ENCODE assay signal across 1 cellular context in the genomic region with DNA sequence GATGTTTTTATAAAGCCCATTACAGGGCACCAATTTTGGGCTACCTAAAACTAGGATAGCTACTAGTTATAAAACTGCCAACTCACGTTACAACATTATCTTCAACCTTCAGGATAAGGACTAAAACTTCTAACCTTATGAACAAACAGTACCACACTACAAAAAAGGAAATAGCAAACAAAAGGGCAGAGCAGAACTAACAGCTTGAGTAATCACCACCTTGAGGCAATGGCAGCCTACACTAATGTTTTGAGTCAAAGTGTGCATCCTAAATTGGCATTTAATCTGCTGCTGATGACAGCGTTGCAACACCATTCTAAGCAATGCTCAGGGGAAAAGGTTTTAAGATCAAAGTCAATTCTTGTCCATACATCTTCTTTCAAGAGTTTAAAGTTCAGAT.
TF ChIP-seq lines count a peak whose summit lies in the region.

No MANE protein-coding gene starts in this region.

TF ChIP-seq in HEK293, 187 proteins besides CTCF, POLR2A, EP300 and RAD21 (continued from another document):
- TF ChIP-seq ZNF394 (tag by site-specific recombination; IDR thresholded peaks at IDR 0.05; ENCODE audit: borderline replicate concordance), result no peak
- no peak for TF ChIP-seq ZNF24 (tag by site-specific recombination; IDR thresholded peaks at IDR 0.05)
- peak; percentile 75 for TF ChIP-seq OSR2 (tag by site-specific recombination; IDR thresholded peaks at IDR 0.05)
- no peak for TF ChIP-seq ZNF785 (tag by site-specific recombination; IDR thresholded peaks at IDR 0.05)
- TF ChIP-seq, protein P1, sequence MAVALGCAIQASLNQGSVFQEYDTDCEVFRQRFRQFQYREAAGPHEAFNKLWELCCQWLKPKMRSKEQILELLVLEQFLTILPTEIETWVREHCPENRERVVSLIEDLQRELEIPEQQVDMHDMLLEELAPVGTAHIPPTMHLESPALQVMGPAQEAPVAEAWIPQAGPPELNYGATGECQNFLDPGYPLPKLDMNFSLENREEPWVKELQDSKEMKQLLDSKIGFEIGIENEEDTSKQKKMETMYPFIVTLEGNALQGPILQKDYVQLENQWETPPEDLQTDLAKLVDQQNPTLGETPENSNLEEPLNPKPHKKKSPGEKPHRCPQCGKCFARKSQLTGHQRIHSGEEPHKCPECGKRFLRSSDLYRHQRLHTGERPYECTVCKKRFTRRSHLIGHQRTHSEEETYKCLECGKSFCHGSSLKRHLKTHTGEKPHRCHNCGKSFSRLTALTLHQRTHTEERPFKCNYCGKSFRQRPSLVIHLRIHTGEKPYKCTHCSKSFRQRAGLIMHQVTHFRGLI (tag by site-specific recombination; IDR thresholded peaks at IDR 0.05), result no peak
- no peak for TF ChIP-seq YY1 (tag by site-specific recombination; IDR thresholded peaks at IDR 0.05)
- TF ChIP-seq, protein P2, sequence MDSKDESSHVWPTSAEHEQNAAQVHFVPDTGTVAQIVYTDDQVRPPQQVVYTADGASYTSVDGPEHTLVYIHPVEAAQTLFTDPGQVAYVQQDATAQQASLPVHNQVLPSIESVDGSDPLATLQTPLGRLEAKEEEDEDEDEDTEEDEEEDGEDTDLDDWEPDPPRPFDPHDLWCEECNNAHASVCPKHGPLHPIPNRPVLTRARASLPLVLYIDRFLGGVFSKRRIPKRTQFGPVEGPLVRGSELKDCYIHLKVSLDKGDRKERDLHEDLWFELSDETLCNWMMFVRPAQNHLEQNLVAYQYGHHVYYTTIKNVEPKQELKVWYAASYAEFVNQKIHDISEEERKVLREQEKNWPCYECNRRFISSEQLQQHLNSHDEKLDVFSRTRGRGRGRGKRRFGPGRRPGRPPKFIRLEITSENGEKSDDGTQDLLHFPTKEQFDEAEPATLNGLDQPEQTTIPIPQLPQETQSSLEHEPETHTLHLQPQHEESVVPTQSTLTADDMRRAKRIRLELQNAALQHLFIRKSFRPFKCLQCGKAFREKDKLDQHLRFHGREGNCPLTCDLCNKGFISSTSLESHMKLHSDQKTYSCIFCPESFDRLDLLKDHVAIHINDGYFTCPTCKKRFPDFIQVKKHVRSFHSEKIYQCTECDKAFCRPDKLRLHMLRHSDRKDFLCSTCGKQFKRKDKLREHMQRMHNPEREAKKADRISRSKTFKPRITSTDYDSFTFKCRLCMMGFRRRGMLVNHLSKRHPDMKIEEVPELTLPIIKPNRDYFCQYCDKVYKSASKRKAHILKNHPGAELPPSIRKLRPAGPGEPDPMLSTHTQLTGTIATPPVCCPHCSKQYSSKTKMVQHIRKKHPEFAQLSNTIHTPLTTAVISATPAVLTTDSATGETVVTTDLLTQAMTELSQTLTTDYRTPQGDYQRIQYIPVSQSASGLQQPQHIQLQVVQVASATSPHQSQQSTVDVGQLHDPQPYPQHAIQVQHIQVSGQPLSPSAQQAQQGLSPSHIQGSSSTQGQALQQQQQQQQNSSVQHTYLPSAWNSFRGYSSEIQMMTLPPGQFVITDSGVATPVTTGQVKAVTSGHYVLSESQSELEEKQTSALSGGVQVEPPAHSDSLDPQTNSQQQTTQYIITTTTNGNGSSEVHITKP (tag by site-specific recombination; IDR thresholded peaks at IDR 0.05), result no peak
- TF ChIP-seq, protein P3, sequence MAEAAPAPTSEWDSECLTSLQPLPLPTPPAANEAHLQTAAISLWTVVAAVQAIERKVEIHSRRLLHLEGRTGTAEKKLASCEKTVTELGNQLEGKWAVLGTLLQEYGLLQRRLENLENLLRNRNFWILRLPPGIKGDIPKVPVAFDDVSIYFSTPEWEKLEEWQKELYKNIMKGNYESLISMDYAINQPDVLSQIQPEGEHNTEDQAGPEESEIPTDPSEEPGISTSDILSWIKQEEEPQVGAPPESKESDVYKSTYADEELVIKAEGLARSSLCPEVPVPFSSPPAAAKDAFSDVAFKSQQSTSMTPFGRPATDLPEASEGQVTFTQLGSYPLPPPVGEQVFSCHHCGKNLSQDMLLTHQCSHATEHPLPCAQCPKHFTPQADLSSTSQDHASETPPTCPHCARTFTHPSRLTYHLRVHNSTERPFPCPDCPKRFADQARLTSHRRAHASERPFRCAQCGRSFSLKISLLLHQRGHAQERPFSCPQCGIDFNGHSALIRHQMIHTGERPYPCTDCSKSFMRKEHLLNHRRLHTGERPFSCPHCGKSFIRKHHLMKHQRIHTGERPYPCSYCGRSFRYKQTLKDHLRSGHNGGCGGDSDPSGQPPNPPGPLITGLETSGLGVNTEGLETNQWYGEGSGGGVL (tag by site-specific recombination; IDR thresholded peaks at IDR 0.05), result no peak
- TF ChIP-seq ZNF335 (tag by site-specific recombination; conservative IDR thresholded peaks at IDR 0.05), result no peak
- TF ChIP-seq ZNF248 (tag by site-specific recombination; IDR thresholded peaks at IDR 0.05), result no peak
- TF ChIP-seq, protein P4, sequence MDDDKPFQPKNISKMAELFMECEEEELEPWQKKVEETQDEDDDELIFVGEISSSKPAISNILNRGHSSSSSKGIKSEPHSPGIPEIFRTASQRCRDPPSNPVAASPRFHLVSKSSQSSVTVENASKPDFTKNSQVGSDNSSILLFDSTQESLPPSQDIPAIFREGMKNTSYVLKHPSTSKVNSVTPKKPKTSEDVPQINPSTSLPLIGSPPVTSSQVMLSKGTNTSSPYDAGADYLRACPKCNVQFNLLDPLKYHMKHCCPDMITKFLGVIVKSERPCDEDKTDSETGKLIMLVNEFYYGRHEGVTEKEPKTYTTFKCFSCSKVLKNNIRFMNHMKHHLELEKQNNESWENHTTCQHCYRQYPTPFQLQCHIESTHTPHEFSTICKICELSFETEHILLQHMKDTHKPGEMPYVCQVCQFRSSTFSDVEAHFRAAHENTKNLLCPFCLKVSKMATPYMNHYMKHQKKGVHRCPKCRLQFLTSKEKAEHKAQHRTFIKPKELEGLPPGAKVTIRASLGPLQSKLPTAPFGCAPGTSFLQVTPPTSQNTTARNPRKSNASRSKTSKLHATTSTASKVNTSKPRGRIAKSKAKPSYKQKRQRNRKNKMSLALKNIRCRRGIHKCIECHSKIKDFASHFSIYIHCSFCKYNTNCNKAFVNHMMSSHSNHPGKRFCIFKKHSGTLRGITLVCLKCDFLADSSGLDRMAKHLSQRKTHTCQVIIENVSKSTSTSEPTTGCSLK (tag by site-specific recombination; IDR thresholded peaks at IDR 0.05), result no peak
- TF ChIP-seq, protein P5, sequence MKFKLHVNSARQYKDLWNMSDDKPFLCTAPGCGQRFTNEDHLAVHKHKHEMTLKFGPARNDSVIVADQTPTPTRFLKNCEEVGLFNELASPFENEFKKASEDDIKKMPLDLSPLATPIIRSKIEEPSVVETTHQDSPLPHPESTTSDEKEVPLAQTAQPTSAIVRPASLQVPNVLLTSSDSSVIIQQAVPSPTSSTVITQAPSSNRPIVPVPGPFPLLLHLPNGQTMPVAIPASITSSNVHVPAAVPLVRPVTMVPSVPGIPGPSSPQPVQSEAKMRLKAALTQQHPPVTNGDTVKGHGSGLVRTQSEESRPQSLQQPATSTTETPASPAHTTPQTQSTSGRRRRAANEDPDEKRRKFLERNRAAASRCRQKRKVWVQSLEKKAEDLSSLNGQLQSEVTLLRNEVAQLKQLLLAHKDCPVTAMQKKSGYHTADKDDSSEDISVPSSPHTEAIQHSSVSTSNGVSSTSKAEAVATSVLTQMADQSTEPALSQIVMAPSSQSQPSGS (tag by site-specific recombination; IDR thresholded peaks at IDR 0.05; ENCODE audit: low read depth), result no peak
- no peak for TF ChIP-seq ZNF211 (tag by site-specific recombination; IDR thresholded peaks at IDR 0.05; ENCODE audit: low read depth)
- TF ChIP-seq ZNF416 (tag by site-specific recombination; IDR thresholded peaks at IDR 0.05), result no peak
- TF ChIP-seq, protein P6, sequence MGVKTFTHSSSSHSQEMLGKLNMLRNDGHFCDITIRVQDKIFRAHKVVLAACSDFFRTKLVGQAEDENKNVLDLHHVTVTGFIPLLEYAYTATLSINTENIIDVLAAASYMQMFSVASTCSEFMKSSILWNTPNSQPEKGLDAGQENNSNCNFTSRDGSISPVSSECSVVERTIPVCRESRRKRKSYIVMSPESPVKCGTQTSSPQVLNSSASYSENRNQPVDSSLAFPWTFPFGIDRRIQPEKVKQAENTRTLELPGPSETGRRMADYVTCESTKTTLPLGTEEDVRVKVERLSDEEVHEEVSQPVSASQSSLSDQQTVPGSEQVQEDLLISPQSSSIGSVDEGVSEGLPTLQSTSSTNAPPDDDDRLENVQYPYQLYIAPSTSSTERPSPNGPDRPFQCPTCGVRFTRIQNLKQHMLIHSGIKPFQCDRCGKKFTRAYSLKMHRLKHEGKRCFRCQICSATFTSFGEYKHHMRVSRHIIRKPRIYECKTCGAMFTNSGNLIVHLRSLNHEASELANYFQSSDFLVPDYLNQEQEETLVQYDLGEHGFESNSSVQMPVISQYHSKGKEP (tag by site-specific recombination; IDR thresholded peaks at IDR 0.05), result peak; percentile 46; the same call in 1 of the 2 replicates
- TF ChIP-seq ZNF548 (tag by site-specific recombination; IDR thresholded peaks at IDR 0.05), result no peak
- TF ChIP-seq, protein P7, sequence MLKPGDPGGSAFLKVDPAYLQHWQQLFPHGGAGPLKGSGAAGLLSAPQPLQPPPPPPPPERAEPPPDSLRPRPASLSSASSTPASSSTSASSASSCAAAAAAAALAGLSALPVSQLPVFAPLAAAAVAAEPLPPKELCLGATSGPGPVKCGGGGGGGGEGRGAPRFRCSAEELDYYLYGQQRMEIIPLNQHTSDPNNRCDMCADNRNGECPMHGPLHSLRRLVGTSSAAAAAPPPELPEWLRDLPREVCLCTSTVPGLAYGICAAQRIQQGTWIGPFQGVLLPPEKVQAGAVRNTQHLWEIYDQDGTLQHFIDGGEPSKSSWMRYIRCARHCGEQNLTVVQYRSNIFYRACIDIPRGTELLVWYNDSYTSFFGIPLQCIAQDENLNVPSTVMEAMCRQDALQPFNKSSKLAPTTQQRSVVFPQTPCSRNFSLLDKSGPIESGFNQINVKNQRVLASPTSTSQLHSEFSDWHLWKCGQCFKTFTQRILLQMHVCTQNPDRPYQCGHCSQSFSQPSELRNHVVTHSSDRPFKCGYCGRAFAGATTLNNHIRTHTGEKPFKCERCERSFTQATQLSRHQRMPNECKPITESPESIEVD (tag by site-specific recombination; IDR thresholded peaks at IDR 0.05), result peak; percentile 47; the same call in 1 of the 2 replicates
- 0 out of 2 replicates have a peak, but pooled peaks have one; percentile 16 for TF ChIP-seq ZNF366 (tag by site-specific recombination; conservative IDR thresholded peaks at IDR 0.05)
- no peak for TF ChIP-seq GLIS2 (tag by site-specific recombination; IDR thresholded peaks at IDR 0.05)
- TF ChIP-seq ZBTB7A (tag by site-specific recombination; IDR thresholded peaks at IDR 0.05; ENCODE audit: low read depth), result no peak
- TF ChIP-seq, protein P8, sequence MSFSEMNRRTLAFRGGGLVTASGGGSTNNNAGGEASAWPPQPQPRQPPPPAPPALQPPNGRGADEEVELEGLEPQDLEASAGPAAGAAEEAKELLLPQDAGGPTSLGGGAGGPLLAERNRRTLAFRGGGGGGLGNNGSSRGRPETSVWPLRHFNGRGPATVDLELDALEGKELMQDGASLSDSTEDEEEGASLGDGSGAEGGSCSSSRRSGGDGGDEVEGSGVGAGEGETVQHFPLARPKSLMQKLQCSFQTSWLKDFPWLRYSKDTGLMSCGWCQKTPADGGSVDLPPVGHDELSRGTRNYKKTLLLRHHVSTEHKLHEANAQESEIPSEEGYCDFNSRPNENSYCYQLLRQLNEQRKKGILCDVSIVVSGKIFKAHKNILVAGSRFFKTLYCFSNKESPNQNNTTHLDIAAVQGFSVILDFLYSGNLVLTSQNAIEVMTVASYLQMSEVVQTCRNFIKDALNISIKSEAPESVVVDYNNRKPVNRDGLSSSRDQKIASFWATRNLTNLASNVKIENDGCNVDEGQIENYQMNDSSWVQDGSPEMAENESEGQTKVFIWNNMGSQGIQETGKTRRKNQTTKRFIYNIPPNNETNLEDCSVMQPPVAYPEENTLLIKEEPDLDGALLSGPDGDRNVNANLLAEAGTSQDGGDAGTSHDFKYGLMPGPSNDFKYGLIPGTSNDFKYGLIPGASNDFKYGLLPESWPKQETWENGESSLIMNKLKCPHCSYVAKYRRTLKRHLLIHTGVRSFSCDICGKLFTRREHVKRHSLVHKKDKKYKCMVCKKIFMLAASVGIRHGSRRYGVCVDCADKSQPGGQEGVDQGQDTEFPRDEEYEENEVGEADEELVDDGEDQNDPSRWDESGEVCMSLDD (tag by site-specific recombination; IDR thresholded peaks at IDR 0.05), result no peak
- no peak for TF ChIP-seq ZNF561 (tag by site-specific recombination; IDR thresholded peaks at IDR 0.05; ENCODE audit: borderline replicate concordance)
- peak; percentile 99 for TF ChIP-seq FEZF1 (tag by site-specific recombination; IDR thresholded peaks at IDR 0.05)
